23 cellular contexts compared by ENCODE assay signal in genomic region chr1:17061486-17062271, GRCh38. TPM values are rescaled to one million over a fixed set of nuclear protein-coding genes. Genes with fewer than 3 reads are reported as not detected.
A peak's percentile ranks its signal among the peaks of the same experiment; 100 is the strongest.
DNase-seq lines count a peak whose midpoint lies in the region; FAIRE-seq and TF ChIP-seq lines count a peak whose summit lies in the region.
"Had no signal": no experiment of that assay in that cellular context is flagged by ENCODE, and none has a peak within 500 bp of the region (broad histone marks: within the 10 kb centered on the region; RNA-seq: fewer than 3 reads in every experiment).

No MANE protein-coding gene starts in this region.

- TF ChIP-seq RAD21 in neural cell (conservative IDR thresholded peaks at IDR 0.05) = peak; percentile 18

- H3K79me2 ChIP-seq in astrocyte (ENCODE audit: insufficient read depth, low read length) = no peaks in the 10 kb centered on the region
- no peaks in the 10 kb centered on the region for H3K79me2 ChIP-seq in neural cell (replicated peaks; ENCODE audit: insufficient read depth, low read length)

- H3K4me1 Mint-ChIP-seq in astrocyte (ENCODE audit: low read depth, unreplicated experiment) = peaks cover 19% of the 10 kb centered on the region

- H4K20me1 ChIP-seq in astrocyte (ENCODE audit: insufficient read depth, low read length) (no peaks in the 10 kb centered on the region), neural cell (ENCODE audit: insufficient read depth) (no peaks in the 10 kb centered on the region)

- H3K9me3 Mint-ChIP-seq in astrocyte (ENCODE audit: unreplicated experiment) = peaks cover 2% of the 10 kb centered on the region
- H3K9me3 Mint-ChIP-seq: neural crest cell; stimulated activated naive CD8-positive, alpha-beta T cell treated with anti-CD3 and anti-CD28 coated beads, Interleukin-15, amount 100 ng/mL, for 72 hours had no signal

- H3K27me3 ChIP-seq in astrocyte (ENCODE audit: insufficient read depth, low read length) = no peaks in the 10 kb centered on the region
- no peaks in the 10 kb centered on the region for H3K27me3 ChIP-seq in neural cell (ENCODE audit: insufficient read depth, low read depth, low read length)
- H3K27me3 ChIP-seq: heart left ventricle, transverse colon had no signal

- FAIRE-seq in GM12892 (lab: Jason Lieb, UNC) = peak; percentile 27
- no peak for FAIRE-seq in astrocyte (lab: Jason Lieb, UNC)
- FAIRE-seq: HTR-8/SVneo had no signal

- no peak for TF ChIP-seq POLR2A in GM12892 (IDR thresholded peaks at IDR 0.05; ENCODE audit: low read depth, low read length)
- no peak for TF ChIP-seq POLR2A in NB4 (IDR thresholded peaks at IDR 0.05; ENCODE audit: extremely low read depth, insufficient read length)

- H3K9ac ChIP-seq in astrocyte (ENCODE audit: low read length) (no peak overlapping the region), neural cell (ENCODE audit: low read length) (peak overlapping the region; percentile 59)

- DNase-seq in GM12892 (ENCODE audit: insufficient read length) (no peak), NB4 (ENCODE audit: low read depth) (peak; percentile 29), astrocyte (ENCODE audit: low read depth) (no peak), amniotic stem cell (lab: John Stamatoyannopoulos, UW) (no peak), NCI-H446 treated with DMSO at 0.1 percent for 48 hours (lab: John Stamatoyannopoulos, UW) (no peak), NCI-H128 (lab: John Stamatoyannopoulos, UW; ENCODE audit: unreplicated experiment) (no peak)
- DNase-seq: activated naive CD8-positive, alpha-beta T cell treated with anti-CD3 and anti-CD28 coated beads, Interleukin-2, amount 10 ng/mL, durations not matched to agents 7 days and 5 days; cortex of kidney; DND-41; heart left ventricle; Karpas-422; mucosa of descending colon; NCI-H1436 treated with DMSO at 0.1 percent for 48 hours; psoas muscle; stimulated activated CD4-positive, alpha-beta T cell treated with anti-CD3 and anti-CD28 coated beads, Interleukin-2, amount 100 ng/mL, for 48 hours; stimulated activated naive CD8-positive, alpha-beta T cell treated with anti-CD3 and anti-CD28 coated beads, Interleukin-15, amount 100 ng/mL, for 72 hours; SW 1271; transverse colon had no signal

- peak; percentile 95 for TF ChIP-seq EP300 in neural cell (conservative IDR thresholded peaks at IDR 0.05; ENCODE audit: poor library complexity, severe bottlenecking)

- no peak overlapping the region for H3K4me3 Mint-ChIP-seq in astrocyte (ENCODE audit: unreplicated experiment)
- H3K4me3 Mint-ChIP-seq: activated naive CD8-positive, alpha-beta T cell treated with anti-CD3 and anti-CD28 coated beads, Interleukin-2, amount 10 ng/mL, durations not matched to agents 7 days and 5 days; activated T-helper 1 cell treated with anti-CD3 and anti-CD28 coated beads, Interleukin-12 subunit alpha, Interleukin-12 subunit beta, Interleukin-2, Interleukin-4 antibody, amounts not matched to agents 30 ng/mL and 10 ng/mL and 1 ng/mL, durations not matched to agents 14 hours and 24 hours and 36 hours; neural crest cell; stimulated activated naive CD8-positive, alpha-beta T cell treated with anti-CD3 and anti-CD28 coated beads, Interleukin-15, amount 100 ng/mL, for 72 hours had no signal

- peaks cover 5% of the 10 kb centered on the region for H3K9me3 ChIP-seq in astrocyte (ENCODE audit: insufficient read depth, low read depth, low read length)
- no peaks in the 10 kb centered on the region for H3K9me3 ChIP-seq in neural cell (ENCODE audit: low read length)

- H3K4me1 ChIP-seq in astrocyte (ENCODE audit: insufficient read depth, low read length) = peaks cover 10% of the 10 kb centered on the region
- H3K4me1 ChIP-seq: transverse colon had no signal

- no peaks in the 10 kb centered on the region for H3K9me2 ChIP-seq in neural cell (ENCODE audit: insufficient read depth, low read length)

- H2AFZ ChIP-seq in astrocyte (ENCODE audit: low read depth, low read length) (no peak overlapping the region), neural cell (ENCODE audit: low read depth, low read length) (peak overlapping the region; percentile 5)

- H3F3A ChIP-seq in neural cell (ENCODE audit: insufficient read depth, low read length, poor library complexity, severe bottlenecking) = no peaks in the 10 kb centered on the region

- no peaks in the 10 kb centered on the region for H3K36me3 Mint-ChIP-seq in astrocyte (ENCODE audit: low read depth, unreplicated experiment)
- H3K36me3 Mint-ChIP-seq: activated naive CD8-positive, alpha-beta T cell treated with anti-CD3 and anti-CD28 coated beads, Interleukin-2, amount 10 ng/mL, durations not matched to agents 7 days and 5 days had no signal

- H3K27ac ChIP-seq in astrocyte (ENCODE audit: low read depth, low read length) = no peak overlapping the region
- H3K27ac ChIP-seq in neural cell (ENCODE audit: low read length) = peak overlapping the region; percentile 92
- H3K27ac ChIP-seq: heart left ventricle, skin epidermis, transverse colon had no signal

- TF ChIP-seq CTCF in NB4 (IDR thresholded peaks at IDR 0.05; ENCODE audit: low read depth, low read length) (no peak), astrocyte (IDR thresholded peaks at IDR 0.05; ENCODE audit: insufficient read depth, low read depth, low read length) (no peak), neural cell (IDR thresholded peaks at IDR 0.05; ENCODE audit: poor library complexity, severe bottlenecking) (no peak)

- H3K27ac Mint-ChIP-seq in astrocyte (ENCODE audit: unreplicated experiment) = peak overlapping the region; percentile 12
- H3K27ac Mint-ChIP-seq: activated naive CD8-positive, alpha-beta T cell treated with anti-CD3 and anti-CD28 coated beads, Interleukin-2, amount 10 ng/mL, durations not matched to agents 7 days and 5 days; activated T-helper 1 cell treated with anti-CD3 and anti-CD28 coated beads, Interleukin-12 subunit alpha, Interleukin-12 subunit beta, Interleukin-2, Interleukin-4 antibody, amounts not matched to agents 30 ng/mL and 10 ng/mL and 1 ng/mL, durations not matched to agents 14 hours and 24 hours and 36 hours; stimulated activated naive CD8-positive, alpha-beta T cell treated with anti-CD3 and anti-CD28 coated beads, Interleukin-15, amount 100 ng/mL, for 72 hours had no signal

- H3K4me2 ChIP-seq in astrocyte (ENCODE audit: low read length) (no peak overlapping the region), neural cell (ENCODE audit: low read length) (peak overlapping the region; percentile 67)

- H3K4me3 ChIP-seq in NB4 (ENCODE audit: low read depth, low read length) (no peak overlapping the region), astrocyte (ENCODE audit: insufficient read depth, low read depth, low read length) (no peak overlapping the region), neural cell (ENCODE audit: low read length) (peak overlapping the region; percentile 42)
- H3K4me3 ChIP-seq: heart left ventricle, mucosa of descending colon, psoas muscle, skin epidermis, transverse colon had no signal

- peaks cover 6% of the 10 kb centered on the region for H3K27me3 Mint-ChIP-seq in astrocyte (ENCODE audit: low read depth, unreplicated experiment)

- H3K36me3 ChIP-seq in astrocyte (ENCODE audit: insufficient read depth, low read length) (no peaks in the 10 kb centered on the region), neural cell (ENCODE audit: insufficient read depth, low read length) (no peaks in the 10 kb centered on the region)
- H3K36me3 ChIP-seq: heart left ventricle, transverse colon had no signal

TF ChIP-seq in neural cell, 6 proteins besides CTCF, POLR2A, EP300 and RAD21:
- TF ChIP-seq TAF1 (IDR thresholded peaks at IDR 0.05; ENCODE audit: low read depth) = no peak
- TF ChIP-seq POLR2AphosphoS5 (IDR thresholded peaks at IDR 0.05) = peak; percentile 62
- no peak for TF ChIP-seq SMC3 (conservative IDR thresholded peaks at IDR 0.05; ENCODE audit: poor library complexity)
- no peak for TF ChIP-seq MXI1 (conservative IDR thresholded peaks at IDR 0.05; ENCODE audit: poor library complexity, severe bottlenecking)
- peak; percentile 88 for TF ChIP-seq REST (IDR thresholded peaks at IDR 0.05; ENCODE audit: borderline replicate concordance)
- TF ChIP-seq EZH2 (IDR thresholded peaks at IDR 0.05; ENCODE audit: borderline replicate concordance, insufficient read depth, low read length, poor library complexity, severe bottlenecking) = no peak

RNA-seq across cellular contexts. Expression of gene SDHB, which starts 7.8 kb away (rescaled TPM):
- polyA plus RNA-seq in GM12892 (2012; ENCODE audit: missing spikeins) = 156 TPM
- 83.0 and 84.9 TPM in 2 replicates for total RNA-seq in astrocyte
- polyA plus RNA-seq in neural cell = 113 and 129 TPM in 2 replicates
- 77.1 and 82.5 TPM in 2 replicates for polyA minus RNA-seq in neural cell

RNA-seq across cellular contexts. Expression of gene ATP13A2, which starts 50.0 kb away (rescaled TPM):
- 5.0 TPM for polyA plus RNA-seq in GM12892 (2012; ENCODE audit: missing spikeins)
- 67.8 and 76.5 TPM in 2 replicates for total RNA-seq in astrocyte
- polyA plus RNA-seq in neural cell = 43.3 and 72.3 TPM in 2 replicates
- polyA minus RNA-seq in neural cell = 119 and 128 TPM in 2 replicates

RNA-seq across cellular contexts. Expression of gene PADI2, which starts 57.6 kb away (rescaled TPM):
- 2.3 TPM for polyA plus RNA-seq in GM12892 (2012; ENCODE audit: missing spikeins)
- 0.43 and 0.48 TPM in 2 replicates for total RNA-seq in astrocyte
- polyA plus RNA-seq in neural cell = 1.6 and 2.2 TPM in 2 replicates
- polyA minus RNA-seq in neural cell = 1.5 and 1.7 TPM in 2 replicates
- total RNA-seq: activated T-helper 1 cell treated with anti-CD3 and anti-CD28 coated beads, Interleukin-12 subunit alpha, Interleukin-12 subunit beta, Interleukin-2, Interleukin-4 antibody, amounts not matched to agents 30 ng/mL and 10 ng/mL and 1 ng/mL, durations not matched to agents 14 hours and 24 hours and 36 hours had no signal
